Comparison of ENCODE assay signal across 17 cellular contexts in the genomic region with DNA sequence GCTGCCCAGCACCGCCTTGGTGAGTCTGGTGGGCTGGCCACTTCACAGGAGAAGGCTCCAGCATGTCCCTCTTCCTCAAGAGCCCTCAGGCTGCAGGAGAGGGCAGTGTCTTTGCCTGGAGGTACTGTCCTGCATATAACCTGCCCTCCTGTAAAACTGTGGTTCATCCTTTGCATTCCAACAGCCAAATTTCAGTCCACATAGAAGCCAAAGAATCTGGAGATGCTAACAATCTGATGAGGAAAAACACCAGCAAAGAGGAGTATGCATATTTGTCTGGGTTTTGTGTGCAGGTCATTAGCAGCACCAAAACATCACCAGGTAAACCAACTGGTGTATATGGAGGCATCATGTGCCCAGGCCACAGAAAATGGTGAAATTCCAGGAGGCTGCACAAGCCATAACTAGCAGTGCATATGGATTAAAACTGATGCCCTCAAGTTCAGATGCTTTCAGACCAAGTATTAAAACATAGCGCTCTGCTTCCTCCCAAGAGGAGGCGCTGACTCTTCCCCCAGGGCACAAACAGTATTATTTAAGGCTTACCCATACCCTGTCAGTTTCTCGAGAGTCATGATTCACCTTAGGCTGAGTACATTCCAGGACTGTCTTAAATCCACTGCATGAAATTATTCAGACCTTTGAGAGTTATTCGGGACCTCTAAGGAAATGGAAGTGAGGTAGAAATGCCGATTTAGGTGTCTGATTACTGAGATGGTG.
A peak's percentile ranks its signal among the peaks of the same experiment; 100 is the strongest.
DNase-seq lines count a peak whose midpoint lies in the region; ATAC-seq, FAIRE-seq and TF ChIP-seq lines count a peak whose summit lies in the region.
"Had no signal": no experiment of that assay in that cellular context is flagged by ENCODE, and none has a peak within 500 bp of the region (broad histone marks: within the 10 kb centered on the region; RNA-seq: fewer than 3 reads in every experiment).

No MANE protein-coding gene starts in this region.

- H3K27ac ChIP-seq in VCaP (peak overlapping the region; percentile 42; the same call in 1 of the 2 replicates), foreskin keratinocyte (no peak overlapping the region), gastroesophageal sphincter (no peak overlapping the region)
- H3K27ac ChIP-seq: A549 had no signal

- no peak overlapping the region for H3K4me3 ChIP-seq in gastroesophageal sphincter
- H3K4me3 ChIP-seq: A549 had no signal

- H3K4me1 ChIP-seq in foreskin keratinocyte (peaks cover 21% of the 10 kb centered on the region), gastroesophageal sphincter (no peaks in the 10 kb centered on the region)
- H3K4me1 ChIP-seq: A549 had no signal

- FAIRE-seq in D721Med (lab: Jason Lieb, UNC) (no peak), HTR-8/SVneo (lab: Jason Lieb, UNC) (no peak)
- FAIRE-seq: A549, RCC 7860 had no signal

- TF ChIP-seq EP300 in gastroesophageal sphincter (IDR thresholded peaks at IDR 0.05) = no peak

- H3K9me3 ChIP-seq in gastroesophageal sphincter = no peaks in the 10 kb centered on the region
- H3K9me3 ChIP-seq: A549 had no signal

- DNase-seq in D721Med (ENCODE audit: insufficient read length, low spot score) (no peak), HTR-8/SVneo (ENCODE audit: insufficient read length, low spot score) (peak; percentile 48), foreskin keratinocyte (peak; percentile 80 to 94), NCI-H774 (lab: John Stamatoyannopoulos, UW) (no peak), NCI-H82 (lab: John Stamatoyannopoulos, UW) (no peak)
- DNase-seq: CD4-positive, CD25-positive, alpha-beta regulatory T cell; DMS79 treated with DMSO at 0.1 percent for 48 hours; NCI-H1048; NCI-H1694; NCI-H2107; NCI-H446; NCI-H748 treated with DMSO at 0.1 percent for 48 hours had no signal

- H3K27me3 ChIP-seq in foreskin keratinocyte = no peaks in the 10 kb centered on the region
- H3K27me3 ChIP-seq in gastroesophageal sphincter = peaks cover 20% of the 10 kb centered on the region

- no peaks in the 10 kb centered on the region for H3K36me3 ChIP-seq in gastroesophageal sphincter

- peak; percentile 96 for ATAC-seq in foreskin keratinocyte
- no peak for ATAC-seq in gastroesophageal sphincter
- ATAC-seq in HG02981 (IDR thresholded peaks at IDR 0.05; ENCODE audit: unreplicated experiment) = no peak

- WGBS in gastroesophageal sphincter (ENCODE audit: low coverage in 1 of 2), 2 donors = 83% methylated on average over 1 to 6 of the region's 6 CpGs

- TF ChIP-seq POLR2A in gastroesophageal sphincter (IDR thresholded peaks at IDR 0.05) = no peak

- TF ChIP-seq CTCF in D721Med (IDR thresholded peaks at IDR 0.05; ENCODE audit: insufficient read depth, missing control alignments) = peak; percentile 1
- no peak for TF ChIP-seq CTCF in VCaP (conservative IDR thresholded peaks at IDR 0.05)
- peak; percentile 64 for TF ChIP-seq CTCF in foreskin keratinocyte (conservative IDR thresholded peaks at IDR 0.05)
- TF ChIP-seq CTCF in gastroesophageal sphincter (IDR thresholded peaks at IDR 0.05) = no peak

Comparison
In these comparisons a context has a peak if more than half of its experiments do, and no peak if none do; other contexts are left out.
1. DNase-seq: peak in HTR-8/SVneo (single experiment) and foreskin keratinocyte (2 of 2); none in D721Med (single experiment), NCI-H774 (single experiment) and NCI-H82 (single experiment).
2. CTCF ChIP-seq: peak in D721Med (single experiment) and foreskin keratinocyte (single experiment); none in VCaP (single experiment) and gastroesophageal sphincter (0 of 4).